Comparison of ENCODE assay signal across 8 cellular contexts in the genomic region with DNA sequence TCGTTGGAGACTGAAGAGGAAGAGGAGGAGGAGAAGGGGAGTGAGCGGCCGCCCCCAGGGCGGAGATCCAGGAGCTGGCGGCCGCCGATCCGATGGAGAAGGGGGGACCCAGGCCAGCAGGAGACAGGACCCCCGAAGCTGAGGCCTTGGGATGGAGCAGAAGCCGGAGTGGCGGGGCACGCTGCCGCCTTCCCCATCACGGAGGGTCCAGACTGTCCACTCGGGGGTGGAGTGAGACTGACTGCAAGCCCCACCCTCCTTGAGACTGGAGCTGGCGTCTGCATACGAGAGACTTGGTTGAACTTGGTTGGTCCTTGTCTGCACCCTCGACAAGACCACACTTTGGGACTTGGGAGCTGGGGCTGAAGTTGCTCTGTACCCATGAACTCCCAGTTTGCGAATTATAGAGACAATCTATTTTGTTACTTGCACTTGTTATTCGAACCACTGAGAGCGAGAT. TPM values are rescaled to one million over a fixed set of nuclear protein-coding genes. Genes with fewer than 3 reads are reported as not detected.
DNase-seq lines count a peak whose midpoint lies in the region; ATAC-seq and TF ChIP-seq lines count a peak whose summit lies in the region.

No MANE protein-coding gene starts in this region.

- DNase-seq in A673 (ENCODE audit: low spot score) (peak; percentile 48), HL-60 (ENCODE audit: low read depth in 1 of 2, low spot score in 1 of 2) (peak in 1 of 2 experiments; percentile 63), cardiac muscle cell (ENCODE audit: low read depth in 1 of 2, low spot score in 1 of 2) (peak; percentile 29 to 59), psoas muscle (peak in 1 of 2 donors; percentile 59)
- peak; percentile 71 for DNase-seq in activated effector memory CD4-positive, alpha-beta T cell treated with anti-CD3 and anti-CD28 coated beads, Interleukin-2, amount 50 U/mL, for 16 hours

- intact Hi-C loops in A673 (cut with micrococcal nuclease; ENCODE audit: unreplicated experiment): loop anchor here (1.0 to 5.0 kb wide), 2 partner anchors 65 to 134 kb away; no protein-coding TSS in a partner anchor
- intact Hi-C loops in psoas muscle (cut with DNase I): loop anchor here (2.0 to 5.0 kb wide), 4 partner anchors 17 to 133 kb away; no protein-coding TSS in a partner anchor

- H3K36me3 ChIP-seq in A673 (ENCODE audit: insufficient read depth, low read length, poor library complexity, severe bottlenecking) (no peaks in the 10 kb centered on the region), cardiac muscle cell (no peaks in the 10 kb centered on the region), psoas muscle (ENCODE audit: insufficient read depth in 1 of 2, low read depth in 1 of 2) (no peaks in the 10 kb centered on the region)

- peaks cover 33% of the 10 kb centered on the region for H3K4me1 ChIP-seq in A673 (ENCODE audit: insufficient read depth, low read length, poor library complexity, severe bottlenecking)
- peaks cover 12% of the 10 kb centered on the region for H3K4me1 ChIP-seq in cardiac muscle cell (ENCODE audit: low read depth)
- H3K4me1 ChIP-seq in psoas muscle: peaks cover 24% of the 10 kb centered on the region

- CTCF ChIA-PET in A673 (lab: Charles Lee): interaction anchor here (0.6 to 3.6 kb wide), 5 partner anchors 123 to 159 kb away, joined by 3 to 23 read pairs (median 3); no protein-coding TSS in a partner anchor

- no peaks in the 10 kb centered on the region for H3K9me3 ChIP-seq in A673 (ENCODE audit: low read depth, low read length, poor library complexity, severe bottlenecking)
- H3K9me3 ChIP-seq in cardiac muscle cell (ENCODE audit: low read depth): no peaks in the 10 kb centered on the region
- no peaks in the 10 kb centered on the region for H3K9me3 ChIP-seq in psoas muscle

- BruUV-seq in A673 (replicated peaks; lab: Mats Ljungman, UMichigan): no TSS peak

- 25 to 47% (median 34%) methylated on average over 16 to 21 of the region's 21 CpGs for WGBS in psoas muscle, 3 donors

- H3K4me3 ChIP-seq in A673 (ENCODE audit: low read depth, low read length, poor library complexity, severe bottlenecking) (peak overlapping the region; percentile 81), HL-60 (replicated peaks; ENCODE audit: insufficient read depth, low read length) (peak overlapping the region; percentile 84), cardiac muscle cell (peak overlapping the region; percentile 96), psoas muscle (peak overlapping the region; percentile 81)

- POLR2A ChIA-PET in A673 (lab: Charles Lee; ENCODE audit: low non-redundant PET): interaction anchor here (0.5 to 0.6 kb wide), 2 partner anchors 61 to 1681 kb away, joined by 4 to 6 read pairs; no protein-coding TSS in a partner anchor

- no peak for ATAC-seq in psoas muscle
- no peak for ATAC-seq in GM18907 (IDR thresholded peaks at IDR 0.05; ENCODE audit: unreplicated experiment)
- no peak for ATAC-seq in HG03469 (IDR thresholded peaks at IDR 0.05; ENCODE audit: unreplicated experiment)
- ATAC-seq in HG03025 (IDR thresholded peaks at IDR 0.05; ENCODE audit: low FRiP score, unreplicated experiment): no peak

- H3K27ac ChIP-seq in A673 (ENCODE audit: low read depth, low read length, poor library complexity, severe bottlenecking) (peak overlapping the region; percentile 40), HL-60 (replicated peaks) (peak overlapping the region; percentile 89), cardiac muscle cell (peak overlapping the region; percentile 53), psoas muscle (peak overlapping the region; percentile 84)

- no peaks in the 10 kb centered on the region for H3K27me3 ChIP-seq in A673 (replicated peaks; ENCODE audit: insufficient read depth, low read depth, low read length, poor library complexity)
- no peaks in the 10 kb centered on the region for H3K27me3 ChIP-seq in HL-60 (ENCODE audit: insufficient read depth, poor library complexity, severe bottlenecking)
- no peaks in the 10 kb centered on the region for H3K27me3 ChIP-seq in cardiac muscle cell
- no peaks in the 10 kb centered on the region for H3K27me3 ChIP-seq in psoas muscle (ENCODE audit: insufficient read depth in 3 of 3, low read length in 2 of 3)

- TF ChIP-seq CTCF in A673 (conservative IDR thresholded peaks at IDR 0.05; ENCODE audit: low read depth, low read length) (no peak), HL-60 (IDR thresholded peaks at IDR 0.05; ENCODE audit: insufficient read depth, low read length) (no peak), cardiac muscle cell (IDR thresholded peaks at IDR 0.05; ENCODE audit: low read depth, low read length) (no peak), psoas muscle (IDR thresholded peaks at IDR 0.05) (no peak)

RNA-seq across cellular contexts. Expression of a gene that starts 1.8 kb away (rescaled TPM):
- total RNA-seq in A673 (2021) (12.3 and 16.4 TPM in 2 replicates), cardiac muscle cell (44.8 and 75.2 TPM in 2 replicates), psoas muscle (10 to 100 TPM; 10.9 to 63.1 (median 25.6) TPM)
- polyA plus RNA-seq in cardiac muscle cell (30.5 and 66.4 TPM in 2 replicates), psoas muscle (10 to 100 TPM; 14.1 to 94.1 (median 19.3) TPM)

RNA-seq across cellular contexts. Expression of a gene that starts 21.0 kb away (rescaled TPM):
- total RNA-seq in A673 (2021) (241 and 243 TPM in 2 replicates), cardiac muscle cell (78.6 and 127 TPM in 2 replicates), psoas muscle (10 to 100 TPM; 11.4 to 28.6 (median 22.7) TPM)
- polyA plus RNA-seq in cardiac muscle cell (42.5 and 66.9 TPM in 2 replicates), psoas muscle (10 to 100 TPM; 27.6 to 40.3 (median 38.1) TPM)

RNA-seq across cellular contexts. Expression of a gene that starts 50.4 kb away (rescaled TPM):
- 206 and 213 TPM in 2 replicates for total RNA-seq in A673 (2021)
- total RNA-seq in cardiac muscle cell: 76.7 and 93.0 TPM in 2 replicates
- 287 and 292 TPM in 2 replicates for polyA plus RNA-seq in cardiac muscle cell
- total RNA-seq in psoas muscle: 100 to 1,000 TPM in 1 of 4 donors, 10 to 100 TPM in 3; 70.3 to 110 (median 92.2) TPM
- polyA plus RNA-seq in psoas muscle: 100 to 1,000 TPM in 2 of 3 donors, 10 to 100 TPM in 1; 83.6 to 254 (median 138) TPM
